ENCODE assay signal across 8 cellular contexts in the genomic region with DNA sequence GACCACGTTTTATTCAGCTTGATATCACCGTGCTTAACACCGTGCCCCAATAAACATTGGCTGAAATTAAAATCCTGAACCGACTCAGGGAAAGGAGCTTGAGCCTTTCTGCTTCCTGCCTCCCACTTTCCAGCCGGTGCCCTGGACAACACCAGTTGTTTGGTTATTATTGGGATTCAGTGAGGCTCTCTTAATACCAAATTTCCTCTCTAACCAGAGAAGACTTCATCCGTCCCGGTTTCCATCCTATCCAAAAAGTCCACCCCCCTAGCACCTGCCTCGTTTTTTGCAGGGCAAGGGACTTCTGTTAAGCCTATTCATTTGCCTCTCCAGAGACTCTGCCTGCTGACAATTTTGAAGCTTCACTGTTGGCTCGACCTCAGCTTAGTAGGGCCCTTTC. TPM values are rescaled to one million over a fixed set of nuclear protein-coding genes. Genes with fewer than 3 reads are reported as not detected.
A peak's percentile ranks its signal among the peaks of the same experiment; 100 is the strongest.
DNase-seq lines count a peak whose midpoint lies in the region; TF ChIP-seq lines count a peak whose summit lies in the region.

No MANE protein-coding gene starts in this region.

- no peaks in the 10 kb centered on the region for H3K9me3 ChIP-seq in AG04450 (ENCODE audit: control insufficient read depth, insufficient read depth, low read length)
- H3K9me3 ChIP-seq in HEK293 (ENCODE audit: control insufficient read depth, insufficient read depth, low read depth, low read length), result no peaks in the 10 kb centered on the region
- H3K9me3 ChIP-seq in mucosa of rectum (ENCODE audit: control insufficient read depth in 2 of 2, low read length in 2 of 2), result no peaks in the 10 kb centered on the region
- no peaks in the 10 kb centered on the region for H3K9me3 ChIP-seq in OCI-LY7 (ENCODE audit: low read length)

- no peaks in the 10 kb centered on the region for H4K20me1 ChIP-seq in OCI-LY7 (ENCODE audit: insufficient read depth, low read length)

- no peaks in the 10 kb centered on the region for H3K36me3 Mint-ChIP-seq in brain

- H2AFZ ChIP-seq in OCI-LY7 (ENCODE audit: low read length), result no peak overlapping the region

- peak overlapping the region in 4 of 5 experiments; percentile 20 to 86 (median 78) for H3K27ac Mint-ChIP-seq in brain

- intact Hi-C loops in OCI-LY7 (cut with micrococcal nuclease; ENCODE audit: unreplicated experiment), result no loop called here

- H3K27ac ChIP-seq in AG04450 (ENCODE audit: low read depth, low read length) (peak overlapping the region; percentile 3), HEK293 (ENCODE audit: extremely low read depth, low read depth, low read length) (peak overlapping the region; percentile 78; the same call in 1 of the 2 replicates), mucosa of rectum (ENCODE audit: low read depth in 2 of 2, low read length in 2 of 2) (no peak overlapping the region), OCI-LY7 (ENCODE audit: low read depth, low read length, poor library complexity, severe bottlenecking) (no peak overlapping the region)

- H3K4me3 Mint-ChIP-seq in brain, result peak overlapping the region; percentile 85 to 95 (median 88)

- H3K4me3 ChIP-seq in AG04450 (ENCODE audit: low read depth, low read length), result peak overlapping the region; percentile 84
- H3K4me3 ChIP-seq in HEK293 (ENCODE audit: low read depth, low read length), result no peak overlapping the region; the same call in 1 of the 2 replicates
- peak overlapping the region; percentile 66 for H3K4me3 ChIP-seq in mucosa of rectum (ENCODE audit: low read length in 2 of 2)
- H3K4me3 ChIP-seq in OCI-LY7 (ENCODE audit: low read depth, low read length, poor library complexity, severe bottlenecking), result no peak overlapping the region

- CTCF ChIA-PET in AG04450 (lab: Charles Lee) (interaction anchor here (0.8 to 5.2 kb wide), 42 partner anchors 9 to 82 kb away, joined by 3 to 81 read pairs (median 6); no protein-coding TSS in a partner anchor), HEK293 (lab: Yijun Ruan, JAX) (interaction anchor here (0.6 to 1.9 kb wide), 14 partner anchors 8 to 512 kb away, joined by 3 to 8 read pairs (median 3); a partner anchor contains a TSS), OCI-LY7 (lab: Charles Lee; ENCODE audit: unreplicated experiment) (no interaction called here)

- H3K27me3 ChIP-seq in AG04450 (ENCODE audit: control insufficient read depth, insufficient read depth, low read length) (no peaks in the 10 kb centered on the region), mucosa of rectum (ENCODE audit: control insufficient read depth in 2 of 2, insufficient read depth in 2 of 2, low read length in 2 of 2) (peaks cover 2 to 6% of the 10 kb centered on the region in 2 donors)

- H3K4me2 ChIP-seq in OCI-LY7 (ENCODE audit: low read length), result no peak overlapping the region

- peaks cover 60% of the 10 kb centered on the region for H3K27me3 Mint-ChIP-seq in brain

- no peak for DNase-seq in AG04450 (ENCODE audit: low read depth, low spot score)
- no peak for DNase-seq in GDM1 (lab: John Stamatoyannopoulos, UW)
- DNase-seq in OCI-LY7 (ENCODE audit: low spot score), result no peak
- DNase-seq in AG08396 (ENCODE audit: low spot score), result no peak
- no peak for DNase-seq in stimulated activated naive CD4-positive, alpha-beta T cell (lab: John Stamatoyannopoulos, UW)

- H3K36me3 ChIP-seq in HEK293 (ENCODE audit: control insufficient read depth in 2 of 2, insufficient read depth in 1 of 2, low read length in 2 of 2), result no peaks in the 10 kb centered on the region
- H3K36me3 ChIP-seq in mucosa of rectum (ENCODE audit: control insufficient read depth in 2 of 2, insufficient read depth in 2 of 2, low read length in 2 of 2), result no peaks in the 10 kb centered on the region
- H3K36me3 ChIP-seq in OCI-LY7 (ENCODE audit: insufficient read depth, low read length), result no peaks in the 10 kb centered on the region

- peaks cover 35% of the 10 kb centered on the region for H3K4me1 Mint-ChIP-seq in brain

- peak overlapping the region; percentile 47 to 81 for H3K9ac ChIP-seq in mucosa of rectum (ENCODE audit: low read depth in 1 of 2, low read length in 2 of 2)

- POLR2A ChIA-PET in AG04450 (lab: Yijun Ruan, JAX), result interaction anchor here (1.1 to 3.4 kb wide), 3 partner anchors 20 to 74 kb away, joined by 5 to 25 read pairs (median 5); no protein-coding TSS in a partner anchor
- POLR2A ChIA-PET in HEK293 (lab: Yijun Ruan, JAX), result interaction anchor here (1.3 kb wide), 1 partner anchor 26 kb away, joined by 4 read pairs; no protein-coding TSS in a partner anchor
- POLR2A ChIA-PET in OCI-LY7 (lab: Charles Lee), result no interaction called here

- peaks cover 0 to 4% (median 0%) of the 10 kb centered on the region in 5 experiments for H3K9me3 Mint-ChIP-seq in brain

- no peaks in the 10 kb centered on the region for H3K79me2 ChIP-seq in OCI-LY7 (ENCODE audit: insufficient read depth, low read depth, low read length)

- H3K4me1 ChIP-seq in HEK293 (ENCODE audit: control insufficient read depth, insufficient read depth, low read length) (peaks cover 12% of the 10 kb centered on the region), mucosa of rectum (ENCODE audit: control insufficient read depth in 2 of 2, insufficient read depth in 2 of 2, low read length in 2 of 2) (peaks cover 0 to 12% of the 10 kb centered on the region in 2 donors), OCI-LY7 (ENCODE audit: insufficient read depth, low read length, poor library complexity, severe bottlenecking) (no peaks in the 10 kb centered on the region)

- no TSS peak for BruUV-seq in OCI-LY7 (replicated peaks; lab: Mats Ljungman, UMichigan)

- no peak for TF ChIP-seq CTCF in AG04450 (IDR thresholded peaks at IDR 0.05; ENCODE audit: low read depth, low read length)
- no peak for TF ChIP-seq CTCF in HEK293 (tag by site-specific recombination; IDR thresholded peaks at IDR 0.05)
- no peak for TF ChIP-seq CTCF in brain (conservative IDR thresholded peaks at IDR 0.05)
- no peak for TF ChIP-seq CTCF in OCI-LY7 (conservative IDR thresholded peaks at IDR 0.05; ENCODE audit: low read length)

- H3K9me2 ChIP-seq in OCI-LY7 (ENCODE audit: insufficient read depth, low read length), result no peaks in the 10 kb centered on the region

TF ChIP-seq in HEK293, 187 proteins besides CTCF, POLR2A, EP300 and RAD21:
- TF ChIP-seq ZNF335 (tag by site-specific recombination; conservative IDR thresholded peaks at IDR 0.05), result peak; percentile 48
- TF ChIP-seq, protein P1, sequence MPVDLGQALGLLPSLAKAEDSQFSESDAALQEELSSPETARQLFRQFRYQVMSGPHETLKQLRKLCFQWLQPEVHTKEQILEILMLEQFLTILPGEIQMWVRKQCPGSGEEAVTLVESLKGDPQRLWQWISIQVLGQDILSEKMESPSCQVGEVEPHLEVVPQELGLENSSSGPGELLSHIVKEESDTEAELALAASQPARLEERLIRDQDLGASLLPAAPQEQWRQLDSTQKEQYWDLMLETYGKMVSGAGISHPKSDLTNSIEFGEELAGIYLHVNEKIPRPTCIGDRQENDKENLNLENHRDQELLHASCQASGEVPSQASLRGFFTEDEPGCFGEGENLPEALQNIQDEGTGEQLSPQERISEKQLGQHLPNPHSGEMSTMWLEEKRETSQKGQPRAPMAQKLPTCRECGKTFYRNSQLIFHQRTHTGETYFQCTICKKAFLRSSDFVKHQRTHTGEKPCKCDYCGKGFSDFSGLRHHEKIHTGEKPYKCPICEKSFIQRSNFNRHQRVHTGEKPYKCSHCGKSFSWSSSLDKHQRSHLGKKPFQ (tag by site-specific recombination; IDR thresholded peaks at IDR 0.05), result no peak

RNA-seq across cellular contexts. Expression of a gene that starts 0.6 kb away (rescaled TPM):
- 142 and 155 TPM in 2 replicates for polyA plus RNA-seq in AG04450 (2011; rRNA removed)
- polyA minus RNA-seq in AG04450 (2011; rRNA and poly(A)+ RNA removed), result 97.4 and 104 TPM in 2 replicates
- polyA plus RNA-seq in brain (ENCODE audit: insufficient read depth, low read depth, low replicate concordance), result 0.19 TPM
- total RNA-seq in OCI-LY7 (2014; rRNA removed; shearing (Covaris generic)), result not detected in 2 replicates
- not detected in 2 replicates for total RNA-seq in OCI-LY7 (2022)

Comparison
In these comparisons a context has a peak if more than half of its experiments do, and no peak if none do; other contexts are left out.
1. H3K27ac ChIP-seq: peak in AG04450 (single experiment) and HEK293 (single experiment); none in mucosa of rectum (0 of 2) and OCI-LY7 (single experiment).
2. H3K4me3 ChIP-seq: peak in AG04450 (single experiment) and mucosa of rectum (2 of 2); none in HEK293 (single experiment) and OCI-LY7 (single experiment).
3. RNA of a gene that starts 0.6 kb away (polyA plus RNA-seq): 142 to 155 TPM in AG04450; 0.19 TPM in brain (single experiment); every median in the first group is over 100 times any median in the second.